9 cellular contexts compared by ENCODE assay signal in the genomic region with DNA sequence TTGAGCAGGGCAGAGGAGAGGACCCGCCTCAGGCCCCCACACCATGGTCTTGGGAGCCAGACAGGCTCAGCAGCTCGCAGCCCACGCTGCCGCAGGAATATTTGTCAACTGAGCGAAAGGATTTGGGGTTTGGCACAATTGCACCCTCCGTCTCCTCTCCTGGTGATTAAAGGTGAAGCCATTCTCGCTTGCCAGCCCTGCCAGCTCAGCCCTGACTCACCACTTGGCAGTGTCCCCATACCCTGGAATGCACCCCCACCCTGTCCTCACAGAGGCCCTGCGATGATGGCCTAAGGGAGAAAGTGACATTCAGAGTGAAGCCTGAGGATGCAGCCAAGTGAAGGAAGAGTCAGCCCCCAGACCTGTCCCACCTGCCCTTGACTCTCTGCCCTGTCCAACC. TPM values are rescaled to one million over a fixed set of nuclear protein-coding genes. Genes with fewer than 3 reads are reported as not detected.
DNase-seq lines count a peak whose midpoint lies in the region; ATAC-seq and TF ChIP-seq lines count a peak whose summit lies in the region.
"Had no signal": no experiment of that assay in that cellular context is flagged by ENCODE, and none has a peak within 500 bp of the region (broad histone marks: within the 10 kb centered on the region; RNA-seq: fewer than 3 reads in every experiment).

No MANE protein-coding gene starts in this region.

- TF ChIP-seq CTCF in dorsolateral prefrontal cortex (IDR thresholded peaks at IDR 0.05 in 54 of 56, conservative IDR thresholded peaks at IDR 0.05 in 2 of 56; ENCODE audit: low read depth in 1 of 56, partially characterized antibody in 56 of 56) = no peak
- no peak for TF ChIP-seq CTCF in lung (IDR thresholded peaks at IDR 0.05; ENCODE audit: control extremely low read depth, extremely low read depth)

- DNase-seq in ACHN (peak; percentile 87), MG63 (peak; percentile 94), dorsolateral prefrontal cortex (peak in 7 of 10 donors; percentile 36 to 87 (median 65)), lung (ENCODE audit: low spot score) (peak; percentile 86), NCI-H187 treated with DMSO at 0.1 percent for 48 hours (lab: John Stamatoyannopoulos, UW) (no peak), T-helper 9 cell (no peak), retina (no peak)
- DNase-seq in activated naive CD4-positive, alpha-beta T cell treated with anti-CD3 and anti-CD28 coated beads, Interleukin-2, amount 50 U/mL, for 16 hours = no peak
- DNase-seq: stimulated activated naive CD8-positive, alpha-beta T cell treated with anti-CD3 and anti-CD28 coated beads, Interleukin-15, amount 100 ng/mL, for 72 hours had no signal

- intact Hi-C loops in dorsolateral prefrontal cortex (cut with DNase I) = loop anchor here in 1 of 2 donors (2.0 kb wide), 1 partner anchor 97 kb away; no protein-coding TSS in a partner anchor

- H3K4me3 ChIP-seq in MG63 = no peak overlapping the region
- no peak overlapping the region for H3K4me3 ChIP-seq in dorsolateral prefrontal cortex
- H3K4me3 ChIP-seq in lung = no peak overlapping the region

- H3K36me3 ChIP-seq in MG63 (no peaks in the 10 kb centered on the region), lung (ENCODE audit: control insufficient read depth in 2 of 2, insufficient read depth in 2 of 2, low read length in 2 of 2) (no peaks in the 10 kb centered on the region)

- peaks cover 0 to 5% of the 10 kb centered on the region in 2 donors for H3K4me1 ChIP-seq in lung (ENCODE audit: control insufficient read depth in 2 of 2, insufficient read depth in 2 of 2, low read length in 2 of 2)

- 61 to 80% methylated on average over 8 of the region's 8 CpGs for WGBS in lung, 2 donors

- H3K9me3 ChIP-seq in MG63 = no peaks in the 10 kb centered on the region
- no peaks in the 10 kb centered on the region for H3K9me3 ChIP-seq in lung (ENCODE audit: control insufficient read depth in 2 of 2, insufficient read depth in 1 of 2, low read length in 1 of 2)

- in situ Hi-C loops in ACHN (cut with HindIII; ENCODE audit: low pct_ligation_motif_present, low pct_unique_long_range_greater_than_20kb, low sequenced_read_pairs) = no loop called here

- no peak for ATAC-seq in lung (ENCODE audit: insufficient read depth, low FRiP score)
- ATAC-seq: stimulated activated naive CD8-positive, alpha-beta T cell treated with anti-CD3 and anti-CD28 coated beads, Interleukin-15, amount 100 ng/mL, for 72 hours had no signal

- no peaks in the 10 kb centered on the region for H3K27me3 ChIP-seq in MG63
- no peaks in the 10 kb centered on the region for H3K27me3 ChIP-seq in dorsolateral prefrontal cortex
- no peaks in the 10 kb centered on the region for H3K27me3 ChIP-seq in lung (ENCODE audit: control insufficient read depth, insufficient read depth)

- H3K27ac ChIP-seq in dorsolateral prefrontal cortex (peak overlapping the region in 10 of 59 donors; percentile 3 to 65 (median 24)), lung (ENCODE audit: low read depth in 1 of 2, low read length in 1 of 2) (peak overlapping the region; percentile 2 to 94)

RNA-seq across cellular contexts. Expression of gene CYTH2, which starts 18.8 kb away (rescaled TPM):
- 84.7 and 163 TPM in 2 replicates for total RNA-seq in MG63 (2014; rRNA removed; shearing (Covaris generic); ENCODE audit: low replicate concordance)
- total RNA-seq in dorsolateral prefrontal cortex (10 to 100 TPM; 40.0 to 85.5 (median 64.9) TPM), lung (10 to 100 TPM; 45.3 to 72.5 TPM)
- polyA plus RNA-seq in lung = 10 to 100 TPM; 44.1 to 53.1 TPM

RNA-seq across cellular contexts. Expression of gene LMTK3, which starts 23.7 kb away (rescaled TPM):
- not detected in 2 replicates for total RNA-seq in MG63 (2014; rRNA removed; shearing (Covaris generic); ENCODE audit: low replicate concordance)
- 100 to 1,000 TPM in 62 of 120 experiments, 10 to 100 TPM in 58; 47.3 to 143 (median 101) TPM for total RNA-seq in dorsolateral prefrontal cortex
- total RNA-seq in lung = 10 to 100 TPM in 1 of 2 donors, 1 to 10 TPM in 1; 3.1 to 10.7 TPM
- polyA plus RNA-seq in lung = 1 to 10 TPM; 1.9 to 6.5 TPM

RNA-seq across cellular contexts. Expression of gene KCNJ14, which starts 32.6 kb away (rescaled TPM):
- 0.22 and 0.43 TPM in 2 replicates for total RNA-seq in MG63 (2014; rRNA removed; shearing (Covaris generic); ENCODE audit: low replicate concordance)
- 1 to 10 TPM; 1.2 to 5.3 (median 2.1) TPM for total RNA-seq in dorsolateral prefrontal cortex
- total RNA-seq in lung = under 1 TPM; 0.82 to 0.83 TPM
- polyA plus RNA-seq in lung = under 1 TPM; 0.21 to 0.35 TPM

RNA-seq across cellular contexts. Expression of gene GRWD1, which starts 42.2 kb away (rescaled TPM):
- 86.6 and 138 TPM in 2 replicates for total RNA-seq in MG63 (2014; rRNA removed; shearing (Covaris generic); ENCODE audit: low replicate concordance)
- total RNA-seq in dorsolateral prefrontal cortex (10 to 100 TPM; 14.2 to 29.9 (median 20.2) TPM), lung (10 to 100 TPM; 14.6 to 38.1 TPM)
- 10 to 100 TPM in 1 of 2 donors, 1 to 10 TPM in 1; 8.9 to 29.2 TPM for polyA plus RNA-seq in lung

Comparison
In these comparisons a context has a peak if more than half of its experiments do, and no peak if none do; other contexts are left out.
1. DNase-seq: peak in ACHN (single experiment), MG63 (single experiment), dorsolateral prefrontal cortex (7 of 10) and lung (single experiment); none in activated naive CD4-positive, alpha-beta T cell treated with anti-CD3 and anti-CD28 coated beads, Interleukin-2, amount 50 U/mL, for 16 hours (single experiment), NCI-H187 treated with DMSO at 0.1 percent for 48 hours (single experiment), T-helper 9 cell (single experiment) and retina (single experiment).
2. RNA of gene LMTK3, which starts 23.7 kb away (total RNA-seq): 47.3 to 143 TPM in dorsolateral prefrontal cortex; 3.1 to 10.7 TPM in lung and not detected in MG63; every median in the first group is over 4 times any median in the second.